Comparison of ENCODE assay signal across 26 cellular contexts in genomic region chr1:36481091-36481490, GRCh38. TPM values are rescaled to one million over a fixed set of nuclear protein-coding genes. Genes with fewer than 3 reads are reported as not detected.
DNase-seq lines count a peak whose midpoint lies in the region; ATAC-seq, FAIRE-seq and TF ChIP-seq lines count a peak whose summit lies in the region.
"Had no signal": no experiment of that assay in that cellular context is flagged by ENCODE, and none has a peak within 500 bp of the region (broad histone marks: within the 10 kb centered on the region; RNA-seq: fewer than 3 reads in every experiment).

No MANE protein-coding gene starts in this region.

- H3K9me3 Mint-ChIP-seq in activated naive CD4-positive, alpha-beta T cell treated with anti-CD3 and anti-CD28 coated beads, Interleukin-2, amount 10 ng/mL, durations not matched to agents 7 days and 5 days, result no peaks in the 10 kb centered on the region
- no peaks in the 10 kb centered on the region for H3K9me3 Mint-ChIP-seq in activated naive CD4-positive, alpha-beta T cell treated with anti-CD3 and anti-CD28 coated beads for 36 hours
- no peaks in the 10 kb centered on the region for H3K9me3 Mint-ChIP-seq in mesothelial cell of epicardium
- H3K9me3 Mint-ChIP-seq: HFFc6 had no signal

- H3F3A ChIP-seq in PC-9 (ENCODE audit: insufficient read depth, low read depth), result peaks cover 15% of the 10 kb centered on the region; the same call in 1 of the 2 replicates

- intact Hi-C loops in activated naive CD4-positive, alpha-beta T cell treated with anti-CD3 and anti-CD28 coated beads for 36 hours (cut with micrococcal nuclease), result no loop called here
- intact Hi-C loops in K562 (cut with micrococcal nuclease) (no loop called here), upper lobe of right lung (cut with DNase I) (no loop called here), PC-9 (cut with micrococcal nuclease; ENCODE audit: unreplicated experiment) (no loop called here)

- H3K27me3 ChIP-seq in K562 (ENCODE audit: control insufficient read depth in 2 of 2, insufficient read depth in 2 of 2, low read length in 2 of 2) (no peaks in the 10 kb centered on the region), mononuclear cell (ENCODE audit: insufficient read depth, low read length) (no peaks in the 10 kb centered on the region), upper lobe of right lung (no peaks in the 10 kb centered on the region), PC-9 (ENCODE audit: insufficient read depth, low read depth) (no peaks in the 10 kb centered on the region)
- H3K27me3 ChIP-seq: BE2C, MG63 had no signal

- H3K4me3 Mint-ChIP-seq in activated naive CD4-positive, alpha-beta T cell treated with anti-CD3 and anti-CD28 coated beads, Interleukin-2, amount 10 ng/mL, durations not matched to agents 7 days and 5 days, result no peak overlapping the region
- H3K4me3 Mint-ChIP-seq in activated naive CD4-positive, alpha-beta T cell treated with anti-CD3 and anti-CD28 coated beads for 36 hours, result no peak overlapping the region
- no peak overlapping the region for H3K4me3 Mint-ChIP-seq in mesothelial cell of epicardium
- H3K4me3 Mint-ChIP-seq: HFFc6 had no signal

- TF ChIP-seq CTCF in K562 (IDR thresholded peaks at IDR 0.05 in 2 of 3, conservative IDR thresholded peaks at IDR 0.05 in 1 of 3; ENCODE audit: insufficient read depth in 2 of 3, low read depth in 1 of 3, low read length in 3 of 3) (no peak), upper lobe of right lung (IDR thresholded peaks at IDR 0.05) (no peak), mesothelial cell of epicardium (IDR thresholded peaks at IDR 0.05; ENCODE audit: unreplicated experiment) (no peak), PC-9 (conservative IDR thresholded peaks at IDR 0.05) (no peak)

- H3K79me2 ChIP-seq in K562 (ENCODE audit: control insufficient read depth, insufficient read depth, low read length) (no peaks in the 10 kb centered on the region), PC-9 (ENCODE audit: low read depth) (no peaks in the 10 kb centered on the region)

- ATAC-seq in K562, result no peak
- ATAC-seq in upper lobe of right lung, result no peak
- no peak for ATAC-seq in HG03135 (IDR thresholded peaks at IDR 0.05; ENCODE audit: unreplicated experiment)
- ATAC-seq: PC-3 had no signal

- no peak for TF ChIP-seq RAD21 in K562 (CRISPR knock-in tag; conservative IDR thresholded peaks at IDR 0.05 in 1 of 2, IDR thresholded peaks at IDR 0.05 in 1 of 2)

- H3K36me3 Mint-ChIP-seq in activated naive CD4-positive, alpha-beta T cell treated with anti-CD3 and anti-CD28 coated beads, Interleukin-2, amount 10 ng/mL, durations not matched to agents 7 days and 5 days, result no peaks in the 10 kb centered on the region
- no peaks in the 10 kb centered on the region for H3K36me3 Mint-ChIP-seq in activated naive CD4-positive, alpha-beta T cell treated with anti-CD3 and anti-CD28 coated beads for 36 hours (ENCODE audit: low read depth)
- H3K36me3 Mint-ChIP-seq in mesothelial cell of epicardium, result no peaks in the 10 kb centered on the region
- H3K36me3 Mint-ChIP-seq: IgD-negative memory B cell had no signal

- in situ Hi-C loops in K562 (cut with MboI), result no loop called here

- no peak for TF ChIP-seq EP300 in K562 (IDR thresholded peaks at IDR 0.05; ENCODE audit: low read length)

- BruUV-seq in K562 (replicated peaks; lab: Mats Ljungman, UMichigan) (no TSS peak), PC-9 (replicated peaks; lab: Mats Ljungman, UMichigan) (no TSS peak)

- H3K27me3 Mint-ChIP-seq in activated naive CD4-positive, alpha-beta T cell treated with anti-CD3 and anti-CD28 coated beads, Interleukin-2, amount 10 ng/mL, durations not matched to agents 7 days and 5 days, result peaks cover 41% of the 10 kb centered on the region
- H3K27me3 Mint-ChIP-seq in activated naive CD4-positive, alpha-beta T cell treated with anti-CD3 and anti-CD28 coated beads for 36 hours (ENCODE audit: low read depth), result no peaks in the 10 kb centered on the region
- H3K27me3 Mint-ChIP-seq in mesothelial cell of epicardium (ENCODE audit: low read depth), result no peaks in the 10 kb centered on the region

- H3K9ac ChIP-seq in K562 (ENCODE audit: insufficient read depth in 1 of 2, low read depth in 2 of 2, low read length in 2 of 2), result no peak overlapping the region; a peak in 1 of 4 replicates

- CTCF ChIA-PET in activated naive CD4-positive, alpha-beta T cell treated with anti-CD3 and anti-CD28 coated beads, Interleukin-2, amount 10 ng/mL, durations not matched to agents 7 days and 5 days (lab: Charles Lee), result no interaction called here
- CTCF ChIA-PET in activated naive CD4-positive, alpha-beta T cell treated with anti-CD3 and anti-CD28 coated beads for 36 hours (lab: Charles Lee), result no interaction called here
- CTCF ChIA-PET in K562 (lab: Yijun Ruan, JAX; ENCODE audit: low intra/inter-chr PET ratio), result no interaction called here
- CTCF ChIA-PET in PC-9 (lab: Charles Lee), result no interaction called here

- no peak for TF ChIP-seq POLR2A in K562 (conservative IDR thresholded peaks at IDR 0.05)

- POLR2A ChIA-PET in K562 (lab: Yijun Ruan, JAX), result interaction anchor here (0.5 to 1.0 kb wide), 5 partner anchors 7 to 985 kb away, joined by 3 to 4 read pairs (median 3); no protein-coding TSS in a partner anchor
- POLR2A ChIA-PET in PC-9 (lab: Charles Lee; ENCODE audit: unreplicated experiment), result no interaction called here

- H4K20me1 ChIP-seq in K562 (replicated peaks; ENCODE audit: control insufficient read depth, insufficient read depth, low read length), result no peaks in the 10 kb centered on the region
- H4K20me1 ChIP-seq in PC-9 (ENCODE audit: insufficient read depth), result no peaks in the 10 kb centered on the region

- no peaks in the 10 kb centered on the region for H3K36me3 ChIP-seq in K562 (ENCODE audit: control insufficient read depth, insufficient read depth, low read length)
- H3K36me3 ChIP-seq in upper lobe of right lung, result no peaks in the 10 kb centered on the region
- no peaks in the 10 kb centered on the region for H3K36me3 ChIP-seq in PC-9 (ENCODE audit: low read depth)
- H3K36me3 ChIP-seq: BE2C, MG63 had no signal

- DNase-seq in activated naive CD4-positive, alpha-beta T cell treated with anti-CD3 and anti-CD28 coated beads, Interleukin-2, amount 10 ng/mL, durations not matched to agents 7 days and 5 days, result peak; percentile 10
- no peak for DNase-seq in activated naive CD4-positive, alpha-beta T cell treated with anti-CD3 and anti-CD28 coated beads for 36 hours
- DNase-seq in K562 (ENCODE audit: extremely low read depth in 1 of 4, low spot score in 3 of 4) (no peak), upper lobe of right lung (peak; percentile 50), mesothelial cell of epicardium (ENCODE audit: low spot score in 2 of 2, unreplicated experiment in 2 of 2) (no peak), PC-9 (no peak)
- DNase-seq: BE2C, HFFc6, Kasumi-1, MG63, NCI-H1092, NCI-H1436 treated with DMSO at 0.1 percent for 48 hours, NCI-H2029, NCI-H2171, NCI-H526, PC-3, SIG-M5 had no signal

- 66% methylated on average over 6 of the region's 6 CpGs for WGBS in K562 (ENCODE audit: insufficient coverage, low coverage, missing lambda C conversion rate)

- peaks cover 25 to 31% of the 10 kb centered on the region in 2 experiments for H3K4me1 ChIP-seq in K562 (replicated peaks in 1 of 2; ENCODE audit: control insufficient read depth in 2 of 2, insufficient read depth in 2 of 2, low read length in 2 of 2)
- H3K4me1 ChIP-seq in mononuclear cell (ENCODE audit: insufficient read depth, low read length), result peaks cover 66% of the 10 kb centered on the region
- H3K4me1 ChIP-seq in upper lobe of right lung, result peaks cover 7% of the 10 kb centered on the region
- peaks cover 21% of the 10 kb centered on the region for H3K4me1 ChIP-seq in PC-9 (replicated peaks; ENCODE audit: insufficient read depth)
- H3K4me1 ChIP-seq: BE2C had no signal

- H3K4me2 ChIP-seq in K562 (ENCODE audit: insufficient read depth, low read length) (peak overlapping the region; percentile 48; the same call in 1 of the 2 replicates), PC-9 (no peak overlapping the region)

- H3K9me3 ChIP-seq in K562 (replicated peaks; ENCODE audit: control insufficient read depth, insufficient read depth, low read depth, low read length) (no peaks in the 10 kb centered on the region), mononuclear cell (ENCODE audit: low read depth, low read length) (no peaks in the 10 kb centered on the region), upper lobe of right lung (no peaks in the 10 kb centered on the region), PC-9 (ENCODE audit: insufficient read depth, low read depth) (no peaks in the 10 kb centered on the region)
- H3K9me3 ChIP-seq: BE2C, MG63 had no signal

- no peak for FAIRE-seq in K562 (lab: Jason Lieb, UNC)
- FAIRE-seq: A204.1, D721Med, GM12892, H54 had no signal

- no peaks in the 10 kb centered on the region for H3K9me2 ChIP-seq in PC-9 (ENCODE audit: insufficient read depth)

- H3K27ac Mint-ChIP-seq in activated naive CD4-positive, alpha-beta T cell treated with anti-CD3 and anti-CD28 coated beads, Interleukin-2, amount 10 ng/mL, durations not matched to agents 7 days and 5 days, result no peak overlapping the region
- H3K27ac Mint-ChIP-seq in activated naive CD4-positive, alpha-beta T cell treated with anti-CD3 and anti-CD28 coated beads for 36 hours, result no peak overlapping the region
- no peak overlapping the region for H3K27ac Mint-ChIP-seq in mesothelial cell of epicardium
- H3K27ac Mint-ChIP-seq: HFFc6, IgD-negative memory B cell had no signal

- no peak overlapping the region for H3K27ac ChIP-seq in K562 (ENCODE audit: extremely low read depth, low read depth, low read length)
- no peak overlapping the region for H3K27ac ChIP-seq in upper lobe of right lung
- no peak overlapping the region for H3K27ac ChIP-seq in PC-9
- H3K27ac ChIP-seq: RWPE1 had no signal

- H2AFZ ChIP-seq in K562 (ENCODE audit: low read depth, low read length) (0 out of 2 replicates have a peak overlapping the region, but pooled peaks have one; percentile 89), PC-9 (no peak overlapping the region)

- no peaks in the 10 kb centered on the region for H3K9me1 ChIP-seq in K562 (ENCODE audit: control insufficient read depth, insufficient read depth, low read length)

- H3K4me3 ChIP-seq in K562, result no peak overlapping the region
- H3K4me3 ChIP-seq in mononuclear cell (ENCODE audit: low read length), result peak overlapping the region; percentile 61
- H3K4me3 ChIP-seq in upper lobe of right lung, result peak overlapping the region; percentile 48
- no peak overlapping the region for H3K4me3 ChIP-seq in PC-9
- H3K4me3 ChIP-seq: MG63 had no signal

- H3K4me1 Mint-ChIP-seq in activated naive CD4-positive, alpha-beta T cell treated with anti-CD3 and anti-CD28 coated beads, Interleukin-2, amount 10 ng/mL, durations not matched to agents 7 days and 5 days, result peaks cover 13% of the 10 kb centered on the region
- H3K4me1 Mint-ChIP-seq in activated naive CD4-positive, alpha-beta T cell treated with anti-CD3 and anti-CD28 coated beads for 36 hours (ENCODE audit: low read depth), result peaks cover 12% of the 10 kb centered on the region
- H3K4me1 Mint-ChIP-seq in mesothelial cell of epicardium, result peaks cover 11% of the 10 kb centered on the region

RNA-seq across cellular contexts. Expression of gene CSF3R, which starts 1.6 kb away (rescaled TPM):
- under 1 TPM; 0.19 to 0.25 TPM for total RNA-seq in activated naive CD4-positive, alpha-beta T cell treated with anti-CD3 and anti-CD28 coated beads for 36 hours
- total RNA-seq in K562 (2011; cell fraction: chromatin; rRNA removed; ENCODE audit: low replicate concordance), result 2.6 and 2.7 TPM in 2 replicates
- 1.5 and 2.0 TPM in 2 replicates for total RNA-seq in K562 (2011; cell fraction: nucleolus; rRNA removed)
- total RNA-seq in K562 (2011; cell fraction: nucleoplasm; rRNA removed), result 0.95 and 1.7 TPM in 2 replicates
- total RNA-seq in K562 (2014; rRNA removed) (0.32 and 0.78 TPM in 2 replicates), K562 (2014; rRNA removed; fragmentation: Illumina TruSeq; extraction: Trizol) (0.03 and 0.22 TPM in 2 replicates), K562 (2015; rRNA removed; fragmentation: Illumina TruSeq; extraction: Trizol) (0.54 and 0.79 TPM in 2 replicates), K562 (2021) (0.25 and 0.71 TPM in 2 replicates), mononuclear cell (153 TPM), upper lobe of right lung (202 TPM), mesothelial cell of epicardium (2.5 to 4.0 TPM (median 2.8 TPM) in 3 replicates), PC-9 (2021) (not detected in 2 replicates)
- polyA plus RNA-seq in K562 (2011; rRNA removed) (0.21 and 0.57 TPM in 2 replicates), K562 (2014; fragmentation: Illumina TruSeq; extraction: Trizol) (0.40 and 0.48 TPM in 2 replicates), K562 (2014; fragmentation: Nextera tagmentation; extraction: Ambion mirVana) (under 1 TPM in 1 of 2 experiments, not detected in 1; 0.21 TPM), K562 (2014; rRNA removed) (0.50 and 0.86 TPM in 2 replicates)
- polyA plus RNA-seq in K562 (2011; cell fraction: cytosol; rRNA removed), result 0.18 and 0.35 TPM in 2 replicates
- 1.3 and 1.6 TPM in 2 replicates for polyA plus RNA-seq in K562 (2011; cell fraction: nucleus; rRNA removed)
- polyA plus RNA-seq in K562 (2012), result 0.92 and 13.0 TPM in 2 replicates
- 0.25 and 0.36 TPM in 2 replicates for polyA minus RNA-seq in K562 (2011; rRNA and poly(A)+ RNA removed)
- not detected in 2 replicates for polyA minus RNA-seq in K562 (2011; cell fraction: cytosol; rRNA and poly(A)+ RNA removed)
- polyA minus RNA-seq in K562 (2011; cell fraction: nucleus; rRNA and poly(A)+ RNA removed), result 0.78 and 1.3 TPM in 2 replicates
- total RNA-seq: HFFc6, HT1080, PC-3 had no signal

RNA-seq across cellular contexts. Expression of gene MRPS15, which starts 16.9 kb away (rescaled TPM):
- total RNA-seq in activated naive CD4-positive, alpha-beta T cell treated with anti-CD3 and anti-CD28 coated beads for 36 hours, result 100 to 1,000 TPM; 122 to 141 TPM
- total RNA-seq in K562 (2011; cell fraction: chromatin; rRNA removed; ENCODE audit: low replicate concordance), result 49.1 and 50.5 TPM in 2 replicates
- 46.1 and 55.5 TPM in 2 replicates for total RNA-seq in K562 (2011; cell fraction: nucleolus; rRNA removed)
- 59.8 and 81.0 TPM in 2 replicates for total RNA-seq in K562 (2011; cell fraction: nucleoplasm; rRNA removed)
- 209 and 251 TPM in 2 replicates for total RNA-seq in K562 (2014; rRNA removed)
- total RNA-seq in K562 (2014; rRNA removed; fragmentation: Illumina TruSeq; extraction: Trizol), result 156 and 166 TPM in 2 replicates
- 148 and 156 TPM in 2 replicates for total RNA-seq in K562 (2015; rRNA removed; fragmentation: Illumina TruSeq; extraction: Trizol)
- total RNA-seq in K562 (2021), result 144 and 164 TPM in 2 replicates
- 119 and 149 TPM in 2 replicates for polyA plus RNA-seq in K562 (2011; rRNA removed)
- polyA plus RNA-seq in K562 (2011; cell fraction: cytosol; rRNA removed), result 89.3 and 95.0 TPM in 2 replicates
- 47.9 and 56.5 TPM in 2 replicates for polyA plus RNA-seq in K562 (2011; cell fraction: nucleus; rRNA removed)
- polyA plus RNA-seq in K562 (2012), result 112 and 119 TPM in 2 replicates
- 223 and 237 TPM in 2 replicates for polyA plus RNA-seq in K562 (2014; fragmentation: Illumina TruSeq; extraction: Trizol)
- 100 to 1,000 TPM in 1 of 2 experiments, 10 to 100 TPM in 1; 62.9 to 107 TPM for polyA plus RNA-seq in K562 (2014; fragmentation: Nextera tagmentation; extraction: Ambion mirVana)
- polyA plus RNA-seq in K562 (2014; rRNA removed), result 250 and 286 TPM in 2 replicates
- polyA minus RNA-seq in K562 (2011; rRNA and poly(A)+ RNA removed), result 79.2 and 97.3 TPM in 2 replicates
- polyA minus RNA-seq in K562 (2011; cell fraction: cytosol; rRNA and poly(A)+ RNA removed), result 31.1 and 33.4 TPM in 2 replicates
- 15.9 and 31.7 TPM in 2 replicates for polyA minus RNA-seq in K562 (2011; cell fraction: nucleus; rRNA and poly(A)+ RNA removed)
- 35.1 TPM for total RNA-seq in mononuclear cell
- total RNA-seq in upper lobe of right lung, result 65.0 TPM
- 48.0 to 55.5 TPM (median 53.6 TPM) in 3 replicates for total RNA-seq in mesothelial cell of epicardium
- total RNA-seq in PC-9 (2021), result 138 and 200 TPM in 2 replicates

RNA-seq across cellular contexts. Expression of gene OSCP1, which starts 30.8 kb away (rescaled TPM):
- total RNA-seq in activated naive CD4-positive, alpha-beta T cell treated with anti-CD3 and anti-CD28 coated beads for 36 hours, result 1 to 10 TPM; 2.2 to 2.6 TPM
- total RNA-seq in K562 (2011; cell fraction: chromatin; rRNA removed; ENCODE audit: low replicate concordance), result 0.74 TPM in 1 of 2 replicates, not detected in the other
- not detected in 2 replicates for total RNA-seq in K562 (2011; cell fraction: nucleolus; rRNA removed)
- not detected in 2 replicates for total RNA-seq in K562 (2011; cell fraction: nucleoplasm; rRNA removed)
- 0.36 TPM in 1 of 2 replicates, not detected in the other for total RNA-seq in K562 (2014; rRNA removed)
- total RNA-seq in K562 (2014; rRNA removed; fragmentation: Illumina TruSeq; extraction: Trizol), result not detected in 2 replicates
- 0.40 TPM in 1 of 2 replicates, not detected in the other for total RNA-seq in K562 (2015; rRNA removed; fragmentation: Illumina TruSeq; extraction: Trizol)
- total RNA-seq in K562 (2021), result not detected in 2 replicates
- 0.12 and 0.15 TPM in 2 replicates for polyA plus RNA-seq in K562 (2011; rRNA removed)
- polyA plus RNA-seq in K562 (2011; cell fraction: cytosol; rRNA removed), result 0.35 TPM in 1 of 2 replicates, not detected in the other
- 0.46 TPM in 1 of 2 replicates, not detected in the other for polyA plus RNA-seq in K562 (2011; cell fraction: nucleus; rRNA removed)
- 0.42 and 0.50 TPM in 2 replicates for polyA plus RNA-seq in K562 (2012)
- 0.22 and 0.30 TPM in 2 replicates for polyA plus RNA-seq in K562 (2014; fragmentation: Illumina TruSeq; extraction: Trizol)
- polyA plus RNA-seq in K562 (2014; fragmentation: Nextera tagmentation; extraction: Ambion mirVana), result not detected
- not detected in 2 replicates for polyA plus RNA-seq in K562 (2014; rRNA removed)
- not detected in 2 replicates for polyA minus RNA-seq in K562 (2011; rRNA and poly(A)+ RNA removed)
- not detected in 2 replicates for polyA minus RNA-seq in K562 (2011; cell fraction: cytosol; rRNA and poly(A)+ RNA removed)
- 0.33 TPM in 1 of 2 replicates, not detected in the other for polyA minus RNA-seq in K562 (2011; cell fraction: nucleus; rRNA and poly(A)+ RNA removed)
- 0.21 TPM for total RNA-seq in mononuclear cell
- 8.2 TPM for total RNA-seq in upper lobe of right lung
- 7.0 to 8.9 TPM (median 7.3 TPM) in 3 replicates for total RNA-seq in mesothelial cell of epicardium
- total RNA-seq in PC-9 (2021), result 21.6 and 25.7 TPM in 2 replicates

Comparison
In these comparisons a context has a peak if more than half of its experiments do, and no peak if none do; other contexts are left out.
1. DNase-seq: peak in activated naive CD4-positive, alpha-beta T cell treated with anti-CD3 and anti-CD28 coated beads, Interleukin-2, amount 10 ng/mL, durations not matched to agents 7 days and 5 days (single experiment) and upper lobe of right lung (single experiment); none in activated naive CD4-positive, alpha-beta T cell treated with anti-CD3 and anti-CD28 coated beads for 36 hours (single experiment), K562 (0 of 4), mesothelial cell of epicardium (0 of 2) and PC-9 (0 of 2).
2. H3K4me3 ChIP-seq: peak in mononuclear cell (single experiment) and upper lobe of right lung (single experiment); none in K562 (single experiment) and PC-9 (single experiment).
3. RNA of gene CSF3R, which starts 1.6 kb away (total RNA-seq): 202 TPM in upper lobe of right lung (single experiment) and 153 TPM in mononuclear cell (single experiment); 2.5 to 4.0 TPM in mesothelial cell of epicardium, 0.03 to 2.7 TPM in K562, 0.19 to 0.25 TPM in activated naive CD4-positive, alpha-beta T cell treated with anti-CD3 and anti-CD28 coated beads for 36 hours and not detected in PC-9; every median in the first group is over 10 times any median in the second.